ENCODE assay signal across 14 cellular contexts in the genomic region with DNA sequence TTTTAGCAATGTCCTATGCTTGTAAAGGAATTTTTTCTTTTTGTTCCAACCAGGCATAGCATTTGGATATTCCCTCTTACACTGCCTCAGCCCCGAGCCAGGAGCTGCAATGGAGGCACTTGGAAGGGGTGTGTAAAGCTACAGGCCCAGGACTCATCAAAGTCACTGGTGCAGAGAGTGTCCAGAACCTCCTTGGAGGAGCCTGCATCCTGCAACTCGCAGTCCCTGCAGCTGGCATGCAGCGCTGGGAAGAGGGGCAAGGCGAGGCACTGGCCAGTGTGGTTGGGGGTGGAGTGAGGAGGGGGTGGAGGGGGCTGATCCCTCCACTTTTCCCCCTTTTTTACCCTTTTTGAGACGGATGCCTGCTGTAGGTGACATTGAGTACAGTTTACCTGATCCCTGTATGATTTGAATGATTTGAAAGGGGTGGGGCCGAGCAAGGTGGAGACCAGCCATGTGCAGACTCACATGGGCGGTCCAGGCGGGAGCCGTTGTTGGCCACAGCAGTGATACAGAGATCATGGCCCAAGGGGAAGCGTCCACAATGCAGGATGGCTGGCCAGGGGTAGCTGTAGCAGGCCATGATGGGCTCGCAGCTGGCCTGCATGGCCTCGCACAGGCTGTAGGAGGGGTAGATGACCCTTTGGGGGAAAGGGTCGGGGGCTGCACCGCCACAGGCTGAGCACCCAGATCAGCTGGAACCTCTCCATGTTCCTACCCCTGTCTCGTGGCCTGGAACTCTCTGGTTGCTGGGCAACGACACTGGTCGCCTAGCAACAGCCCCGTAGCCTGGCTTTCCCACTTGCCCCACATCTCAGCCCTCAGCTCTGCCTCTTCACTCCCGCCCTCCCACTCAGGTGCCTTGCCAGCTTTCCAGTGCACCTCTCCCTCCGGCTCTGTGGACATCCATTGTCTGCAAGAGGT. TPM values are rescaled to one million over a fixed set of nuclear protein-coding genes. Genes with fewer than 3 reads are reported as not detected.
A peak's percentile ranks its signal among the peaks of the same experiment; 100 is the strongest.
DNase-seq lines count a peak whose midpoint lies in the region; ATAC-seq and TF ChIP-seq lines count a peak whose summit lies in the region.
"Had no signal": no experiment of that assay in that cellular context is flagged by ENCODE, and none has a peak within 500 bp of the region (broad histone marks: within the 10 kb centered on the region; RNA-seq: fewer than 3 reads in every experiment).

No MANE protein-coding gene starts in this region.

- no TSS peak for BruUV-seq in Panc1 (replicated peaks; lab: Mats Ljungman, UMichigan)

- no peaks in the 10 kb centered on the region for H3K9me3 Mint-ChIP-seq in mesothelial cell of epicardium
- H3K9me3 Mint-ChIP-seq in progenitor cell of endocrine pancreas (ENCODE audit: low read depth) = no peaks in the 10 kb centered on the region
- H3K9me3 Mint-ChIP-seq: stimulated activated naive CD8-positive, alpha-beta T cell treated with anti-CD3 and anti-CD28 coated beads, Interleukin-15, amount 100 ng/mL, for 72 hours had no signal

- H3K27me3 ChIP-seq in Panc1 (ENCODE audit: control insufficient read depth, insufficient read depth, low read length) = no peaks in the 10 kb centered on the region
- H3K27me3 ChIP-seq: right atrium auricular region had no signal

- H3K36me3 ChIP-seq in Panc1 (ENCODE audit: control insufficient read depth, insufficient read depth, low read length) = no peaks in the 10 kb centered on the region

- DNase-seq in COLO668 (lab: John Stamatoyannopoulos, UW; ENCODE audit: unreplicated experiment) = peak; percentile 75
- DNase-seq in NCI-H1092 (lab: John Stamatoyannopoulos, UW) = peak; percentile 83
- no peak for DNase-seq in Panc1 (ENCODE audit: low read depth, low spot score)
- DNase-seq in inferior parietal cortex (ENCODE audit: extremely low spot score) = peak; percentile 17
- DNase-seq in stimulated activated CD4-positive, alpha-beta T cell treated with anti-CD3 and anti-CD28 coated beads, Interleukin-2, amount 100 ng/mL, for 48 hours = no peak
- DNase-seq in AG08396 (ENCODE audit: low spot score) = no peak
- no peak for DNase-seq in mesothelial cell of epicardium (ENCODE audit: low spot score in 2 of 2, unreplicated experiment in 2 of 2)
- no peak for DNase-seq in progenitor cell of endocrine pancreas (ENCODE audit: low spot score, unreplicated experiment)
- DNase-seq: activated CD8-positive, alpha-beta memory T cell treated with anti-CD3 and anti-CD28 coated beads, Interleukin-2, amount 50 U/mL, for 4 hours; dermis blood vessel endothelial cell; stimulated activated naive CD8-positive, alpha-beta T cell treated with anti-CD3 and anti-CD28 coated beads, Interleukin-15, amount 100 ng/mL, for 72 hours had no signal

- POLR2A ChIA-PET in Panc1 (lab: Charles Lee) = no interaction called here

- TF ChIP-seq CTCF in Panc1 (IDR thresholded peaks at IDR 0.05) = no peak
- no peak for TF ChIP-seq CTCF in mesothelial cell of epicardium (IDR thresholded peaks at IDR 0.05; ENCODE audit: unreplicated experiment)
- no peak for TF ChIP-seq CTCF in progenitor cell of endocrine pancreas (IDR thresholded peaks at IDR 0.05; ENCODE audit: unreplicated experiment)

- intact Hi-C loops in Panc1 (cut with micrococcal nuclease; ENCODE audit: unreplicated experiment) = no loop called here

- no peaks in the 10 kb centered on the region for H3K4me1 Mint-ChIP-seq in mesothelial cell of epicardium
- peaks cover 25% of the 10 kb centered on the region for H3K4me1 Mint-ChIP-seq in progenitor cell of endocrine pancreas (ENCODE audit: low read depth)

- in situ Hi-C loops in Panc1 (cut with HindIII; ENCODE audit: low pct_unique_long_range_greater_than_20kb, low sequenced_read_pairs) = no loop called here

- CTCF ChIA-PET in Panc1 (lab: Charles Lee) = no interaction called here

- no peaks in the 10 kb centered on the region for H3K9me3 ChIP-seq in Panc1 (ENCODE audit: control insufficient read depth, insufficient read depth, low read depth, low read length)
- H3K9me3 ChIP-seq: right atrium auricular region had no signal

- H3K36me3 Mint-ChIP-seq in mesothelial cell of epicardium (peaks cover 4% of the 10 kb centered on the region), progenitor cell of endocrine pancreas (ENCODE audit: insufficient read depth) (peaks cover 18% of the 10 kb centered on the region)

- peaks cover 6% of the 10 kb centered on the region for H3K4me1 ChIP-seq in Panc1 (ENCODE audit: control insufficient read depth, insufficient read depth, low read length)

- H3K27ac Mint-ChIP-seq in mesothelial cell of epicardium (no peak overlapping the region), progenitor cell of endocrine pancreas (no peak overlapping the region)
- H3K27ac Mint-ChIP-seq: B cell had no signal

- no peak overlapping the region for H3K4me3 ChIP-seq in Panc1 (ENCODE audit: low read depth in 2 of 2, low read length in 2 of 2)
- H3K4me3 ChIP-seq: right atrium auricular region, SK-N-MC had no signal

- H3K27me3 Mint-ChIP-seq in mesothelial cell of epicardium (ENCODE audit: low read depth) (no peaks in the 10 kb centered on the region), progenitor cell of endocrine pancreas (peaks cover 42% of the 10 kb centered on the region)
- H3K27me3 Mint-ChIP-seq: B cell; stimulated activated naive CD8-positive, alpha-beta T cell treated with anti-CD3 and anti-CD28 coated beads, Interleukin-15, amount 100 ng/mL, for 72 hours had no signal

- peak overlapping the region; percentile 13; the same call in 1 of the 2 replicates for H3K27ac ChIP-seq in Panc1 (ENCODE audit: low read length)
- H3K27ac ChIP-seq: right atrium auricular region, SK-N-MC had no signal

- ATAC-seq in Panc1 = no peak

- no peak overlapping the region for H3K4me3 Mint-ChIP-seq in mesothelial cell of epicardium
- H3K4me3 Mint-ChIP-seq in progenitor cell of endocrine pancreas (ENCODE audit: low read depth) = no peak overlapping the region
- H3K4me3 Mint-ChIP-seq: B cell; stimulated activated naive CD8-positive, alpha-beta T cell treated with anti-CD3 and anti-CD28 coated beads, Interleukin-15, amount 100 ng/mL, for 72 hours had no signal

RNA-seq across cellular contexts. Expression of a gene that starts 7.9 kb away (rescaled TPM):
- total RNA-seq in Panc1 (2021; ENCODE audit: unreplicated experiment) (28.3 TPM), mesothelial cell of epicardium (57.9 to 59.9 TPM (median 58.4 TPM) in 3 replicates), progenitor cell of endocrine pancreas (45.3 and 48.4 TPM in 2 replicates)
- polyA plus RNA-seq in Panc1 (2012; ENCODE audit: insufficient read length) = 59.1 TPM

RNA-seq across cellular contexts. Expression of a gene that starts 9.2 kb away (rescaled TPM):
- total RNA-seq in Panc1 (2021; ENCODE audit: unreplicated experiment) (142 TPM), mesothelial cell of epicardium (384 to 409 TPM (median 396 TPM) in 3 replicates), progenitor cell of endocrine pancreas (369 and 414 TPM in 2 replicates)
- 141 TPM for polyA plus RNA-seq in Panc1 (2012; ENCODE audit: insufficient read length)

RNA-seq across cellular contexts. Expression of a gene that starts 20.4 kb away (rescaled TPM):
- total RNA-seq in Panc1 (2021; ENCODE audit: unreplicated experiment) (22.5 TPM), mesothelial cell of epicardium (22.1 to 24.2 TPM (median 23.4 TPM) in 3 replicates), progenitor cell of endocrine pancreas (44.1 and 45.5 TPM in 2 replicates)
- polyA plus RNA-seq in Panc1 (2012; ENCODE audit: insufficient read length) = 39.5 TPM

RNA-seq across cellular contexts. Expression of a gene that starts 23.9 kb away (rescaled TPM):
- total RNA-seq in Panc1 (2021; ENCODE audit: unreplicated experiment) (101 TPM), mesothelial cell of epicardium (61.4 to 63.4 TPM (median 62.0 TPM) in 3 replicates), progenitor cell of endocrine pancreas (46.1 and 49.5 TPM in 2 replicates)
- 127 TPM for polyA plus RNA-seq in Panc1 (2012; ENCODE audit: insufficient read length)

RNA-seq across cellular contexts. Expression of a gene that starts 31.2 kb away (rescaled TPM):
- 149 TPM for total RNA-seq in Panc1 (2021; ENCODE audit: unreplicated experiment)
- 163 TPM for polyA plus RNA-seq in Panc1 (2012; ENCODE audit: insufficient read length)
- 207 to 217 TPM (median 216 TPM) in 3 replicates for total RNA-seq in mesothelial cell of epicardium
- 197 and 206 TPM in 2 replicates for total RNA-seq in progenitor cell of endocrine pancreas

Comparison
In these comparisons a context has a peak if more than half of its experiments do, and no peak if none do; other contexts are left out.
1. DNase-seq: peak in COLO668 (single experiment), NCI-H1092 (single experiment) and inferior parietal cortex (single experiment); none in Panc1 (single experiment), stimulated activated CD4-positive, alpha-beta T cell treated with anti-CD3 and anti-CD28 coated beads, Interleukin-2, amount 100 ng/mL, for 48 hours (0 of 2), AG08396 (single experiment), mesothelial cell of epicardium (0 of 2) and progenitor cell of endocrine pancreas (single experiment).